In genomic region chr4:144954224-144954623, GRCh38 we compare ENCODE assay signal across 26 cellular contexts.
"Had no signal": no experiment of that assay in that cellular context is flagged by ENCODE, and none has a peak within 500 bp of the region (broad histone marks: within the 10 kb centered on the region; RNA-seq: fewer than 3 reads in every experiment).

No MANE protein-coding gene starts in this region.

- H3K36me3 Mint-ChIP-seq: type B pancreatic cell had no signal

- H3K4me3 Mint-ChIP-seq: activated naive CD8-positive, alpha-beta T cell treated with anti-CD3 and anti-CD28 coated beads for 36 hours; activated T-cell treated with anti-CD3 and anti-CD28 coated beads, Interleukin-2, amount 50 U/mL, for 24 hours; central memory CD8-positive, alpha-beta T cell; immature natural killer cell; naive B cell; T-helper 2 cell treated with Interferon-gamma antibody and Interleukin-4, amounts not matched to agents 5 μg/mL and 100 μg/mL, for 36 hours; type B pancreatic cell had no signal

- H3K36me3 ChIP-seq: breast epithelium, esophagus muscularis mucosa, gastrocnemius medialis, neutrophil, pancreas, thoracic aorta, vagina had no signal

- H3K4me1 ChIP-seq: breast epithelium, esophagus muscularis mucosa, gastrocnemius medialis, pancreas, psoas muscle, vagina had no signal

- H3K9me3 ChIP-seq: neutrophil, pancreas had no signal

- H3K27me3 ChIP-seq: breast epithelium, esophagus muscularis mucosa, gastrocnemius medialis, neutrophil, pancreas, vagina had no signal

- H3K4me3 ChIP-seq: breast epithelium, esophagus muscularis mucosa, gastrocnemius medialis, lung, pancreas, psoas muscle, thoracic aorta, vagina had no signal

- H3K4me1 Mint-ChIP-seq: activated naive CD8-positive, alpha-beta T cell treated with anti-CD3 and anti-CD28 coated beads for 36 hours; central memory CD8-positive, alpha-beta T cell; immature natural killer cell; naive B cell had no signal

- H3K27me3 Mint-ChIP-seq: activated naive CD8-positive, alpha-beta T cell treated with anti-CD3 and anti-CD28 coated beads for 36 hours; activated T-cell treated with anti-CD3 and anti-CD28 coated beads, Interleukin-2, amount 50 U/mL, for 24 hours; central memory CD8-positive, alpha-beta T cell; type B pancreatic cell had no signal

- DNase-seq: activated CD4-positive, alpha-beta T cell treated with anti-CD3 and anti-CD28 coated beads for 1 hour; activated CD4-positive, alpha-beta T cell treated with anti-CD3 and anti-CD28 coated beads, Interleukin-2, amount 50 U/mL, for 4 hours; activated CD8-positive, alpha-beta memory T cell treated with anti-CD3 and anti-CD28 coated beads for 24 hours; activated CD8-positive, alpha-beta memory T cell treated with anti-CD3 and anti-CD28 coated beads, Interleukin-2, amount 50 U/mL, for 4 hours; activated naive CD4-positive, alpha-beta T cell treated with Interleukin-2 at 50 U/mL for 16 hours; activated naive CD8-positive, alpha-beta T cell treated with anti-CD3 and anti-CD28 coated beads for 36 hours; activated T-cell treated with anti-CD3 and anti-CD28 coated beads, Interleukin-2, amount 50 U/mL, for 24 hours; effector memory CD4-positive, alpha-beta T cell; gastrocnemius medialis; hippocampal formation; immature natural killer cell; naive B cell; pancreas; psoas muscle; right cardiac atrium; stimulated activated CD4-positive, alpha-beta T cell treated with anti-CD3 and anti-CD28 coated beads, Interleukin-4, amount 100 ng/mL, for 24 hours; stimulated activated naive CD4-positive, alpha-beta T cell treated with Interleukin-2 at 50 U/mL for 16 hours had no signal

- H3K27ac Mint-ChIP-seq: activated naive CD8-positive, alpha-beta T cell treated with anti-CD3 and anti-CD28 coated beads for 36 hours; activated T-cell treated with anti-CD3 and anti-CD28 coated beads, Interleukin-2, amount 50 U/mL, for 24 hours; immature natural killer cell; naive B cell; T-helper 2 cell treated with Interferon-gamma antibody and Interleukin-4, amounts not matched to agents 5 μg/mL and 100 μg/mL, for 36 hours; type B pancreatic cell had no signal
